ENCODE assay signal across 14 cellular contexts in genomic region chr9:130174920-130175321, GRCh38. TPM values are rescaled to one million over a fixed set of nuclear protein-coding genes. Genes with fewer than 3 reads are reported as not detected.
A peak's percentile ranks its signal among the peaks of the same experiment; 100 is the strongest.
DNase-seq lines count a peak whose midpoint lies in the region; ATAC-seq and TF ChIP-seq lines count a peak whose summit lies in the region.
"Had no signal": no experiment of that assay in that cellular context is flagged by ENCODE, and none has a peak within 500 bp of the region (broad histone marks: within the 10 kb centered on the region; RNA-seq: fewer than 3 reads in every experiment).

No MANE protein-coding gene starts in this region.

- H3K36me3 ChIP-seq in CD4-positive, CD25-positive, alpha-beta regulatory T cell (ENCODE audit: control insufficient read depth, insufficient read depth, low read length), result no peaks in the 10 kb centered on the region
- no peaks in the 10 kb centered on the region; the same call in 1 of the 2 replicates for H3K36me3 ChIP-seq in H7 (replicated peaks; ENCODE audit: control insufficient read depth, insufficient read depth, low read length)
- peaks cover 1% of the 10 kb centered on the region for H3K36me3 ChIP-seq in fibroblast of lung (ENCODE audit: control insufficient read depth, insufficient read depth, low read length)
- peaks cover 4% of the 10 kb centered on the region for H3K36me3 ChIP-seq in brain microvascular endothelial cell (replicated peaks)
- H3K36me3 ChIP-seq: neutrophil had no signal

- in situ Hi-C loops in brain microvascular endothelial cell (cut with HindIII; ENCODE audit: low pct_ligation_motif_present, low sequenced_read_pairs), result no loop called here

- H3K27me3 ChIP-seq in CD4-positive, CD25-positive, alpha-beta regulatory T cell (ENCODE audit: control insufficient read depth, insufficient read depth, low read length), result no peaks in the 10 kb centered on the region
- H3K27me3 ChIP-seq in H7 (ENCODE audit: control insufficient read depth, insufficient read depth, low read length), result peaks cover 2% of the 10 kb centered on the region
- H3K27me3 ChIP-seq in fibroblast of lung (ENCODE audit: control insufficient read depth, insufficient read depth, low read length), result no peaks in the 10 kb centered on the region
- H3K27me3 ChIP-seq in brain microvascular endothelial cell (replicated peaks), result no peaks in the 10 kb centered on the region
- H3K27me3 ChIP-seq: BE2C had no signal

- TF ChIP-seq CTCF in fibroblast of lung (conservative IDR thresholded peaks at IDR 0.05 in 1 of 2, IDR thresholded peaks at IDR 0.05 in 1 of 2; ENCODE audit: low read depth in 1 of 2, low read length in 2 of 2), result no peak
- no peak for TF ChIP-seq CTCF in progenitor cell of endocrine pancreas (IDR thresholded peaks at IDR 0.05; ENCODE audit: unreplicated experiment)
- TF ChIP-seq CTCF in brain microvascular endothelial cell (IDR thresholded peaks at IDR 0.05; ENCODE audit: low read depth, low read length, missing control alignments), result no peak

- peaks cover 0 to 14% (median 6%) of the 10 kb centered on the region in 4 donors for H3K4me1 Mint-ChIP-seq in CD4-positive, CD25-positive, alpha-beta regulatory T cell
- peaks cover 2% of the 10 kb centered on the region for H3K4me1 Mint-ChIP-seq in progenitor cell of endocrine pancreas (ENCODE audit: low read depth)

- no peaks in the 10 kb centered on the region for H3K9me3 ChIP-seq in CD4-positive, CD25-positive, alpha-beta regulatory T cell (ENCODE audit: control insufficient read depth in 2 of 2, low read length in 2 of 2)
- H3K9me3 ChIP-seq in fibroblast of lung (ENCODE audit: control insufficient read depth, insufficient read depth, low read depth, low read length), result no peaks in the 10 kb centered on the region
- H3K9me3 ChIP-seq: BE2C, neutrophil had no signal

- DNase-seq in CD4-positive, CD25-positive, alpha-beta regulatory T cell, result no peak
- peak; percentile 66 for DNase-seq in H7
- peak in 1 of 2 donors; percentile 21 for DNase-seq in fibroblast of lung (ENCODE audit: low read depth in 2 of 2)
- DNase-seq in progenitor cell of endocrine pancreas (ENCODE audit: low spot score, unreplicated experiment), result no peak
- no peak for DNase-seq in NCI-H345 (lab: John Stamatoyannopoulos, UW)
- DNase-seq in brain microvascular endothelial cell, result no peak
- DNase-seq in dermis blood vessel endothelial cell, result no peak
- DNase-seq in OCI-M1 (lab: John Stamatoyannopoulos, UW), result no peak
- DNase-seq: activated naive CD8-positive, alpha-beta T cell treated with anti-CD3 and anti-CD28 coated beads for 36 hours; BE2C; NCI-H1048 had no signal

- H3K36me3 Mint-ChIP-seq in CD4-positive, CD25-positive, alpha-beta regulatory T cell, result no peaks in the 10 kb centered on the region
- H3K36me3 Mint-ChIP-seq in progenitor cell of endocrine pancreas (ENCODE audit: insufficient read depth), result no peaks in the 10 kb centered on the region
- H3K36me3 Mint-ChIP-seq: activated naive CD8-positive, alpha-beta T cell treated with anti-CD3 and anti-CD28 coated beads for 36 hours had no signal

- H3K27me3 Mint-ChIP-seq in CD4-positive, CD25-positive, alpha-beta regulatory T cell, result peaks cover 19% of the 10 kb centered on the region
- peaks cover 12% of the 10 kb centered on the region for H3K27me3 Mint-ChIP-seq in progenitor cell of endocrine pancreas

- ATAC-seq in CD4-positive, CD25-positive, alpha-beta regulatory T cell (ENCODE audit: low read depth in 2 of 2), result no peak
- ATAC-seq: esophagus mucosa, GM12878 had no signal

- peak overlapping the region in 3 of 4 donors; percentile 32 to 48 (median 36) for H3K4me3 Mint-ChIP-seq in CD4-positive, CD25-positive, alpha-beta regulatory T cell
- H3K4me3 Mint-ChIP-seq in progenitor cell of endocrine pancreas (ENCODE audit: low read depth), result peak overlapping the region; percentile 85

- no peak overlapping the region for H3K27ac ChIP-seq in CD4-positive, CD25-positive, alpha-beta regulatory T cell (ENCODE audit: insufficient read depth, low read length, poor library complexity, severe bottlenecking)
- H3K27ac ChIP-seq in fibroblast of lung (ENCODE audit: insufficient read depth, low read length) (no peak overlapping the region), brain microvascular endothelial cell (no peak overlapping the region)
- H3K27ac ChIP-seq: neutrophil had no signal

- H3K9ac ChIP-seq in fibroblast of lung (ENCODE audit: insufficient read depth, low read length), result no peak overlapping the region

- peak overlapping the region; percentile 11 for H3K4me2 ChIP-seq in fibroblast of lung (ENCODE audit: extremely low read depth, insufficient read depth, low read length)

- peaks cover 4% of the 10 kb centered on the region for H3K4me1 ChIP-seq in CD4-positive, CD25-positive, alpha-beta regulatory T cell (ENCODE audit: control insufficient read depth, insufficient read depth, low read length, poor library complexity, severe bottlenecking)
- H3K4me1 ChIP-seq in fibroblast of lung (ENCODE audit: control insufficient read depth, extremely low read depth, insufficient read depth, low read length), result peaks cover 2% of the 10 kb centered on the region

- no peak overlapping the region for H3K4me3 ChIP-seq in CD4-positive, CD25-positive, alpha-beta regulatory T cell (ENCODE audit: low read depth, low read length)
- no peak overlapping the region for H3K4me3 ChIP-seq in H7 (ENCODE audit: insufficient read depth, low read depth, low read length)
- H3K4me3 ChIP-seq in fibroblast of lung (replicated peaks in 1 of 4; ENCODE audit: control extremely low read depth in 1 of 4, insufficient read depth in 1 of 4, low read depth in 3 of 4, low read length in 4 of 4), result no peak overlapping the region
- no peak overlapping the region for H3K4me3 ChIP-seq in brain microvascular endothelial cell (ENCODE audit: low read depth, low read length)
- H3K4me3 ChIP-seq: GM12878 had no signal

- no peaks in the 10 kb centered on the region for H4K20me1 ChIP-seq in fibroblast of lung (ENCODE audit: control insufficient read depth, extremely low read depth, insufficient read depth, low read length)

- H3K9me3 Mint-ChIP-seq in CD4-positive, CD25-positive, alpha-beta regulatory T cell, result peaks cover 0 to 2% (median 0%) of the 10 kb centered on the region in 7 donors
- no peaks in the 10 kb centered on the region for H3K9me3 Mint-ChIP-seq in progenitor cell of endocrine pancreas (ENCODE audit: low read depth)
- H3K9me3 Mint-ChIP-seq: activated naive CD8-positive, alpha-beta T cell treated with anti-CD3 and anti-CD28 coated beads for 36 hours had no signal

- peaks cover 54% of the 10 kb centered on the region for H3K79me2 ChIP-seq in fibroblast of lung (ENCODE audit: control insufficient read depth, insufficient read depth, low read length)

- H3K27ac Mint-ChIP-seq in CD4-positive, CD25-positive, alpha-beta regulatory T cell, result no peak overlapping the region
- H3K27ac Mint-ChIP-seq in progenitor cell of endocrine pancreas, result no peak overlapping the region
- H3K27ac Mint-ChIP-seq: activated naive CD8-positive, alpha-beta T cell treated with anti-CD3 and anti-CD28 coated beads for 36 hours had no signal

- no peak overlapping the region for H2AFZ ChIP-seq in fibroblast of lung (ENCODE audit: low read length)

RNA-seq across cellular contexts. Expression of gene NCS1, which starts 2.7 kb away (rescaled TPM):
- 0.22 TPM for total RNA-seq in CD4-positive, CD25-positive, alpha-beta regulatory T cell
- not detected for polyA plus RNA-seq in CD4-positive, CD25-positive, alpha-beta regulatory T cell
- 24.6 and 28.3 TPM in 2 replicates for total RNA-seq in H7 (2014; rRNA removed; shearing (Covaris generic))
- total RNA-seq in fibroblast of lung, result 37.5 and 52.0 TPM in 2 replicates
- 44.9 and 89.4 TPM in 2 replicates for polyA plus RNA-seq in fibroblast of lung
- polyA plus RNA-seq in fibroblast of lung (2012), result 37.5 and 69.5 TPM in 2 replicates
- polyA minus RNA-seq in fibroblast of lung (ENCODE audit: low replicate concordance), result 57.6 and 107 TPM in 2 replicates
- 29.0 and 33.4 TPM in 2 replicates for total RNA-seq in progenitor cell of endocrine pancreas
- 8.2 and 12.3 TPM in 2 replicates for total RNA-seq in dermis blood vessel endothelial cell
